In the genomic region with DNA sequence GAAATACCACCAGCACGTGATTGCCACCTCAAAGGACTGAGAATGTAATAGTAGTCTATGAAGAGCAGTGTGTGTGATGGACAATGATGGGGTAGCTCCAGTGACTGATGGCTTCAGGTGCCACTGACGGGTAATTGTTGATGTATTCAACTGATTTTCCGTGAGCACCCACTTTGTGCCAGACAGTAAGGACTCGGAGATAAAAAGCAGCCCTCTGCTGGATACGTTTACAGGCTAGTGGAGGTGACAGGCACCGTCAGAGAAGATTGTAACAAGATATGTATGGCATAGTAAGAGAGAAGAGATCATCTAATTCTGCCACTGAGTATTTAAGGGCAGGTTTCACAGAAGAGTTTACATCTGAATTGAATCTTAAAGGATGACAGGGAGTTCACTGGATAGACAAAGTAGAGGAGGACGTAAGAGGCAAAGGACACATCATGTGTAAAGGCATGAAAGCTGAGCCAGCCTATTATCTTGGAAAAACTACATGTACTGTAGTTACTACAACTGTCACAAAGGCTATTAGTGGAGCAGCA, we compare ENCODE assay signal across 23 cellular contexts. TPM values are rescaled to one million over a fixed set of nuclear protein-coding genes. Genes with fewer than 3 reads are reported as not detected.
A peak's percentile ranks its signal among the peaks of the same experiment; 100 is the strongest.
DNase-seq lines count a peak whose midpoint lies in the region; ATAC-seq, FAIRE-seq and TF ChIP-seq lines count a peak whose summit lies in the region.
"Had no signal": no experiment of that assay in that cellular context is flagged by ENCODE, and none has a peak within 500 bp of the region (broad histone marks: within the 10 kb centered on the region; RNA-seq: fewer than 3 reads in every experiment).

No MANE protein-coding gene starts in this region.

- H3K9ac ChIP-seq in DND-41 (ENCODE audit: low read depth, low read length) = no peak overlapping the region
- H3K9ac ChIP-seq in K562 (ENCODE audit: insufficient read depth in 1 of 2, low read depth in 2 of 2, low read length in 2 of 2) = no peak overlapping the region
- H3K9ac ChIP-seq: BLaER1 had no signal

- WGBS in K562 (ENCODE audit: insufficient coverage, low coverage, missing lambda C conversion rate) = 28% methylated on average over 7 of the region's 7 CpGs

- no peak for TF ChIP-seq RAD21 in K562 (CRISPR knock-in tag; conservative IDR thresholded peaks at IDR 0.05 in 1 of 2, IDR thresholded peaks at IDR 0.05 in 1 of 2)

- POLR2A ChIA-PET in K562 (lab: Yijun Ruan, JAX) = no interaction called here

- H3K9me3 ChIP-seq in DND-41 (ENCODE audit: insufficient read depth, low read length, severe bottlenecking) (no peaks in the 10 kb centered on the region), K562 (replicated peaks; ENCODE audit: control insufficient read depth, insufficient read depth, low read depth, low read length) (no peaks in the 10 kb centered on the region; the same call in 1 of the 2 replicates)
- H3K9me3 ChIP-seq: BLaER1 had no signal

- intact Hi-C loops in K562 (cut with micrococcal nuclease) = no loop called here

- no peaks in the 10 kb centered on the region for H3K79me2 ChIP-seq in DND-41 (ENCODE audit: insufficient read depth, low read length)
- H3K79me2 ChIP-seq in K562 (ENCODE audit: control insufficient read depth, insufficient read depth, low read length) = no peaks in the 10 kb centered on the region

- CTCF ChIA-PET in K562 (lab: Yijun Ruan, JAX; ENCODE audit: low intra/inter-chr PET ratio) = no interaction called here

- H3K27me3 ChIP-seq in DND-41 (ENCODE audit: insufficient read depth, low read length, poor library complexity) (no peaks in the 10 kb centered on the region), K562 (ENCODE audit: control insufficient read depth in 2 of 2, insufficient read depth in 2 of 2, low read length in 2 of 2) (no peaks in the 10 kb centered on the region)
- H3K27me3 ChIP-seq: BLaER1 had no signal

- DNase-seq in NCI-H2227 treated with DMSO at 0.1 percent for 48 hours (lab: John Stamatoyannopoulos, UW) (peak; percentile 4), NCI-H2227 (lab: John Stamatoyannopoulos, UW; ENCODE audit: unreplicated experiment) (no peak), DND-41 (no peak), K562 (ENCODE audit: extremely low read depth in 1 of 4, low spot score in 3 of 4) (no peak), RKO (ENCODE audit: low spot score) (no peak)
- DNase-seq in stimulated activated CD4-positive, alpha-beta T cell treated with anti-CD3 and anti-CD28 coated beads, Interleukin-12 subunit alpha, Interleukin-12 subunit beta, amount 100 ng/mL, for 4 hours = no peak
- DNase-seq: 8988T; CD8-positive, alpha-beta memory T cell; COR-L47; DMS 273 treated with DMSO at 0.1 percent for 48 hours; DMS53; HCEC 1CT; IMR-90 had no signal

- H4K20me1 ChIP-seq in DND-41 (ENCODE audit: insufficient read depth, low read length) (no peaks in the 10 kb centered on the region), K562 (replicated peaks; ENCODE audit: control insufficient read depth, insufficient read depth, low read length) (no peaks in the 10 kb centered on the region)
- H4K20me1 ChIP-seq: BLaER1 had no signal

- H2AFZ ChIP-seq in DND-41 (ENCODE audit: low read depth, low read length) = no peak overlapping the region
- H2AFZ ChIP-seq in K562 (ENCODE audit: low read depth, low read length) = peak overlapping the region; percentile 80
- H2AFZ ChIP-seq: GM23338 had no signal

- H3K4me3 ChIP-seq in DND-41 (ENCODE audit: low read depth in 1 of 2, low read length in 2 of 2) = no peak overlapping the region
- no peak overlapping the region for H3K4me3 ChIP-seq in K562
- H3K4me3 ChIP-seq: BLaER1, GM23338 had no signal

- TF ChIP-seq CTCF in DND-41 (IDR thresholded peaks at IDR 0.05; ENCODE audit: borderline replicate concordance, extremely low read depth, low read length, poor library complexity, severe bottlenecking) (peak; percentile 8), K562 (IDR thresholded peaks at IDR 0.05 in 2 of 3, conservative IDR thresholded peaks at IDR 0.05 in 1 of 3; ENCODE audit: insufficient read depth in 2 of 3, low read depth in 1 of 3, low read length in 3 of 3) (no peak)

- no peak for FAIRE-seq in K562 (lab: Jason Lieb, UNC)
- FAIRE-seq: G401.6, GM12892, GM18507, H54, HTR-8/SVneo had no signal

- H3K4me1 ChIP-seq in DND-41 (ENCODE audit: insufficient read depth, low read length) (peaks cover 21% of the 10 kb centered on the region), K562 (replicated peaks in 1 of 2; ENCODE audit: control insufficient read depth in 2 of 2, insufficient read depth in 2 of 2, low read length in 2 of 2) (peaks cover 2 to 5% of the 10 kb centered on the region in 2 experiments; a peak in 1 of 5 replicates)

- ATAC-seq in DND-41 (ENCODE audit: insufficient read depth, low read depth) (no peak), K562 (no peak), HG02642 (IDR thresholded peaks at IDR 0.05; ENCODE audit: poor library complexity, unreplicated experiment) (no peak)
- ATAC-seq: GM23338 had no signal

- H3K36me3 ChIP-seq in DND-41 (ENCODE audit: insufficient read depth, low read length) = no peaks in the 10 kb centered on the region
- no peaks in the 10 kb centered on the region for H3K36me3 ChIP-seq in K562 (ENCODE audit: control insufficient read depth, insufficient read depth, low read length)
- H3K36me3 ChIP-seq: BLaER1 had no signal

- H3K9me1 ChIP-seq in K562 (ENCODE audit: control insufficient read depth, insufficient read depth, low read length) = no peaks in the 10 kb centered on the region

- BruUV-seq in K562 (replicated peaks; lab: Mats Ljungman, UMichigan) = no TSS peak

- TF ChIP-seq POLR2A in K562 (conservative IDR thresholded peaks at IDR 0.05) = no peak

- H3K27ac ChIP-seq in DND-41 (ENCODE audit: low read length) (no peak overlapping the region), K562 (ENCODE audit: extremely low read depth, low read depth, low read length) (no peak overlapping the region)
- H3K27ac ChIP-seq: BLaER1 had no signal

- no peak for TF ChIP-seq EP300 in K562 (IDR thresholded peaks at IDR 0.05; ENCODE audit: low read length)

- in situ Hi-C loops in K562 (cut with MboI) = no loop called here

- H3K4me2 ChIP-seq in DND-41 (ENCODE audit: insufficient read depth, low read length) (no peak overlapping the region), K562 (ENCODE audit: insufficient read depth, low read length) (no peak overlapping the region)
- H3K4me2 ChIP-seq: BLaER1, GM23338 had no signal

TF ChIP-seq in K562, 482 proteins besides CTCF, POLR2A, EP300 and RAD21:
- TF ChIP-seq, protein P1, sequence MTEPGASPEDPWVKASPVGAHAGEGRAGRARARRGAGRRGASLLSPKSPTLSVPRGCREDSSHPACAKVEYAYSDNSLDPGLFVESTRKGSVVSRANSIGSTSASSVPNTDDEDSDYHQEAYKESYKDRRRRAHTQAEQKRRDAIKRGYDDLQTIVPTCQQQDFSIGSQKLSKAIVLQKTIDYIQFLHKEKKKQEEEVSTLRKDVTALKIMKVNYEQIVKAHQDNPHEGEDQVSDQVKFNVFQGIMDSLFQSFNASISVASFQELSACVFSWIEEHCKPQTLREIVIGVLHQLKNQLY (CRISPR knock-in tag; conservative IDR thresholded peaks at IDR 0.05) = no peak
- TF ChIP-seq, protein P2, sequence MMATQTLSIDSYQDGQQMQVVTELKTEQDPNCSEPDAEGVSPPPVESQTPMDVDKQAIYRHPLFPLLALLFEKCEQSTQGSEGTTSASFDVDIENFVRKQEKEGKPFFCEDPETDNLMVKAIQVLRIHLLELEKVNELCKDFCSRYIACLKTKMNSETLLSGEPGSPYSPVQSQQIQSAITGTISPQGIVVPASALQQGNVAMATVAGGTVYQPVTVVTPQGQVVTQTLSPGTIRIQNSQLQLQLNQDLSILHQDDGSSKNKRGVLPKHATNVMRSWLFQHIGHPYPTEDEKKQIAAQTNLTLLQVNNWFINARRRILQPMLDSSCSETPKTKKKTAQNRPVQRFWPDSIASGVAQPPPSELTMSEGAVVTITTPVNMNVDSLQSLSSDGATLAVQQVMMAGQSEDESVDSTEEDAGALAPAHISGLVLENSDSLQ (IDR thresholded peaks at IDR 0.05) = 0 out of 2 replicates have a peak, but pooled peaks have one; percentile 9

RNA-seq across cellular contexts. Expression of gene ENTHD1, which starts 1.1 kb away (rescaled TPM):
- total RNA-seq in K562 (2011; cell fraction: chromatin; rRNA removed; ENCODE audit: low replicate concordance) = 0.25 TPM in 1 of 2 replicates, not detected in the other
- total RNA-seq in K562 (2011; cell fraction: nucleolus; rRNA removed) = not detected in 2 replicates
- total RNA-seq in K562 (2011; cell fraction: nucleoplasm; rRNA removed) = not detected in 2 replicates
- total RNA-seq in K562 (2014; rRNA removed) (0.18 and 0.29 TPM in 2 replicates), K562 (2014; rRNA removed; fragmentation: Illumina TruSeq; extraction: Trizol) (0.29 and 0.36 TPM in 2 replicates), K562 (2015; rRNA removed; fragmentation: Illumina TruSeq; extraction: Trizol) (0.43 and 0.75 TPM in 2 replicates), K562 (2021) (0.20 and 0.22 TPM in 2 replicates)
- polyA plus RNA-seq in K562 (2011; rRNA removed) (0.05 and 0.13 TPM in 2 replicates), K562 (2014; fragmentation: Illumina TruSeq; extraction: Trizol) (0.25 and 0.37 TPM in 2 replicates), K562 (2014; fragmentation: Nextera tagmentation; extraction: Ambion mirVana) (under 1 TPM; 0.27 to 0.35 TPM), K562 (2014; rRNA removed) (0.23 and 0.98 TPM in 2 replicates)
- 0.07 TPM in 1 of 2 replicates, not detected in the other for polyA plus RNA-seq in K562 (2011; cell fraction: cytosol; rRNA removed)
- polyA plus RNA-seq in K562 (2011; cell fraction: nucleus; rRNA removed) = not detected in 2 replicates
- 0.27 and 0.35 TPM in 2 replicates for polyA plus RNA-seq in K562 (2012)
- polyA minus RNA-seq in K562 (2011; rRNA and poly(A)+ RNA removed) = 0.25 TPM in 1 of 2 replicates, not detected in the other
- polyA minus RNA-seq in K562 (2011; cell fraction: cytosol; rRNA and poly(A)+ RNA removed) = not detected in 2 replicates
- not detected in 2 replicates for polyA minus RNA-seq in K562 (2011; cell fraction: nucleus; rRNA and poly(A)+ RNA removed)
- total RNA-seq: A673, GM23338, IMR-90 had no signal
- polyA plus RNA-seq: AG04450, GM23338, IMR-90 had no signal

RNA-seq across cellular contexts. Expression of gene GRAP2, which starts 6.3 kb away (rescaled TPM):
- 119 and 120 TPM in 2 replicates for total RNA-seq in K562 (2011; cell fraction: chromatin; rRNA removed; ENCODE audit: low replicate concordance)
- 83.6 and 92.2 TPM in 2 replicates for total RNA-seq in K562 (2011; cell fraction: nucleolus; rRNA removed)
- total RNA-seq in K562 (2011; cell fraction: nucleoplasm; rRNA removed) = 114 and 167 TPM in 2 replicates
- total RNA-seq in K562 (2014; rRNA removed) (67.9 and 83.1 TPM in 2 replicates), K562 (2014; rRNA removed; fragmentation: Illumina TruSeq; extraction: Trizol) (43.0 and 46.6 TPM in 2 replicates), K562 (2015; rRNA removed; fragmentation: Illumina TruSeq; extraction: Trizol) (29.5 and 30.2 TPM in 2 replicates), K562 (2021) (62.2 and 71.4 TPM in 2 replicates)
- polyA plus RNA-seq in K562 (2011; rRNA removed) (22.0 and 60.4 TPM in 2 replicates), K562 (2014; fragmentation: Illumina TruSeq; extraction: Trizol) (67.6 and 69.5 TPM in 2 replicates), K562 (2014; fragmentation: Nextera tagmentation; extraction: Ambion mirVana) (1 to 10 TPM; 4.8 to 8.8 TPM), K562 (2014; rRNA removed) (76.8 and 88.7 TPM in 2 replicates)
- 20.3 and 83.5 TPM in 2 replicates for polyA plus RNA-seq in K562 (2011; cell fraction: cytosol; rRNA removed)
- 34.5 and 117 TPM in 2 replicates for polyA plus RNA-seq in K562 (2011; cell fraction: nucleus; rRNA removed)
- 57.6 and 120 TPM in 2 replicates for polyA plus RNA-seq in K562 (2012)
- polyA minus RNA-seq in K562 (2011; rRNA and poly(A)+ RNA removed) = 22.0 and 65.1 TPM in 2 replicates
- 15.4 and 43.7 TPM in 2 replicates for polyA minus RNA-seq in K562 (2011; cell fraction: cytosol; rRNA and poly(A)+ RNA removed)
- polyA minus RNA-seq in K562 (2011; cell fraction: nucleus; rRNA and poly(A)+ RNA removed) = 24.7 and 46.7 TPM in 2 replicates
- total RNA-seq: A673, IMR-90 had no signal
- polyA plus RNA-seq: AG04450, GM23338, IMR-90 had no signal
